In genomic region chr12:93572712-93573551, GRCh38 we compare ENCODE assay signal across 8 cellular contexts. TPM values are rescaled to one million over a fixed set of nuclear protein-coding genes. Genes with fewer than 3 reads are reported as not detected.
DNase-seq lines count a peak whose midpoint lies in the region; ATAC-seq and TF ChIP-seq lines count a peak whose summit lies in the region.

No MANE protein-coding gene starts in this region.

- no peaks in the 10 kb centered on the region for H3K9me2 ChIP-seq in GM23338 (ENCODE audit: insufficient read depth)

- H3K36me3 Mint-ChIP-seq in GM23338 (ENCODE audit: low read depth) = peaks cover 28% of the 10 kb centered on the region
- peaks cover 0 to 33% (median 0%) of the 10 kb centered on the region in 5 donors for H3K36me3 Mint-ChIP-seq in naive thymus-derived CD4-positive, alpha-beta T cell

- peak overlapping the region; percentile 90 for H2AFZ ChIP-seq in GM23338

- H3K4me3 Mint-ChIP-seq in GM23338 = peak overlapping the region; percentile 76
- peak overlapping the region; percentile 90 to 100 (median 96) for H3K4me3 Mint-ChIP-seq in naive thymus-derived CD4-positive, alpha-beta T cell

- peaks cover 14% of the 10 kb centered on the region for H3F3A ChIP-seq in GM23338 (replicated peaks; ENCODE audit: low read depth)

- H3K9me3 ChIP-seq in esophagus (ENCODE audit: control insufficient read depth in 2 of 2, insufficient read depth in 1 of 2, low read depth in 1 of 2, low read length in 1 of 2) (no peaks in the 10 kb centered on the region), uterus (no peaks in the 10 kb centered on the region)
- no peaks in the 10 kb centered on the region for H3K9me3 ChIP-seq in naive thymus-derived CD4-positive, alpha-beta T cell (ENCODE audit: control insufficient read depth in 2 of 3, low read length in 3 of 3)

- intact Hi-C loops in naive thymus-derived CD4-positive, alpha-beta T cell (cut with micrococcal nuclease) = loop anchor here (1.0 to 10.0 kb wide), 8 partner anchors 18 to 1979 kb away; partner anchors contain the start of genes METAP2 (in 1 of the 2), NDUFA12 (in 1 of the 2), NR2C1 (in 1 of the 2) and USP44 (in 1 of the 2)
- intact Hi-C loops in uterus (cut with DNase I; ENCODE audit: low total_unique reads) = loop anchor here (2.0 to 5.0 kb wide), 3 partner anchors 20 to 169 kb away; partner anchors contain the start of gene CRADD

- peak; percentile 79 for DNase-seq in GM23338 (ENCODE audit: low spot score)
- peak; percentile 25 for DNase-seq in activated CD4-positive, alpha-beta T cell treated with anti-CD3 and anti-CD28 coated beads, Interleukin-2, amount 50 U/mL, for 1 hour
- peak in 6 of 9 donors; percentile 18 to 40 (median 28) for DNase-seq in naive thymus-derived CD4-positive, alpha-beta T cell
- peak in 1 of 2 donors; percentile 31 for DNase-seq in uterus
- no peak for DNase-seq in foreskin melanocyte
- DNase-seq in T-helper 9 cell = no peak

- WGBS in esophagus, 2 donors = 2 to 3% methylated on average over 75 of the region's 75 CpGs

- H3K36me3 ChIP-seq in GM23338 (ENCODE audit: insufficient read depth) (no peaks in the 10 kb centered on the region), esophagus (ENCODE audit: control insufficient read depth in 2 of 2, insufficient read depth in 2 of 2, low read length in 1 of 2) (no peaks in the 10 kb centered on the region), uterus (no peaks in the 10 kb centered on the region)
- H3K36me3 ChIP-seq in naive thymus-derived CD4-positive, alpha-beta T cell (ENCODE audit: control insufficient read depth in 2 of 3, insufficient read depth in 3 of 3, low read length in 3 of 3) = peaks cover 0 to 10% (median 0%) of the 10 kb centered on the region in 3 experiments

- H3K27me3 Mint-ChIP-seq in GM23338 (ENCODE audit: insufficient read depth, low read depth, poor library complexity) = peaks cover 29% of the 10 kb centered on the region
- peaks cover 0 to 15% (median 0%) of the 10 kb centered on the region in 5 donors for H3K27me3 Mint-ChIP-seq in naive thymus-derived CD4-positive, alpha-beta T cell

- H3K27me3 ChIP-seq in GM23338 (ENCODE audit: insufficient read depth) (peaks cover 43% of the 10 kb centered on the region), esophagus (ENCODE audit: control insufficient read depth in 1 of 2, insufficient read depth in 2 of 2, low read length in 2 of 2) (no peaks in the 10 kb centered on the region), uterus (no peaks in the 10 kb centered on the region)
- no peaks in the 10 kb centered on the region for H3K27me3 ChIP-seq in naive thymus-derived CD4-positive, alpha-beta T cell (ENCODE audit: control insufficient read depth in 2 of 2, insufficient read depth in 2 of 2, low read length in 2 of 2)

- 0 out of 2 replicates have a peak overlapping the region, but pooled peaks have one; percentile 74 for H3K27ac Mint-ChIP-seq in GM23338
- peak overlapping the region in 7 of 9 donors; percentile 9 to 94 (median 82) for H3K27ac Mint-ChIP-seq in naive thymus-derived CD4-positive, alpha-beta T cell

- H3K27ac ChIP-seq in GM23338 (ENCODE audit: low read depth) = no peak overlapping the region
- H3K27ac ChIP-seq in esophagus (ENCODE audit: low read depth in 2 of 2, low read length in 1 of 2) = peak overlapping the region; percentile 92 to 94
- peak overlapping the region; percentile 78 for H3K27ac ChIP-seq in naive thymus-derived CD4-positive, alpha-beta T cell (ENCODE audit: low read depth, low read length)
- H3K27ac ChIP-seq in uterus = peak overlapping the region; percentile 98 to 100

- no peaks in the 10 kb centered on the region; the same call in 1 of the 3 replicates for H3K9me3 Mint-ChIP-seq in GM23338
- peaks cover 0 to 1% (median 0%) of the 10 kb centered on the region in 11 donors for H3K9me3 Mint-ChIP-seq in naive thymus-derived CD4-positive, alpha-beta T cell

- H3K4me3 ChIP-seq in GM23338 = peak overlapping the region; percentile 97
- H3K4me3 ChIP-seq in esophagus (ENCODE audit: low read depth in 1 of 2, low read length in 2 of 2) = peak overlapping the region; percentile 76 to 81
- peak overlapping the region; percentile 65 for H3K4me3 ChIP-seq in naive thymus-derived CD4-positive, alpha-beta T cell (ENCODE audit: low read length)
- peak overlapping the region; percentile 71 to 95 for H3K4me3 ChIP-seq in uterus

- H3K4me2 ChIP-seq in GM23338 = peak overlapping the region; percentile 99

- H3K4me1 ChIP-seq in GM23338 (ENCODE audit: insufficient read depth) (peaks cover 38% of the 10 kb centered on the region), esophagus (ENCODE audit: control insufficient read depth in 2 of 2, insufficient read depth in 2 of 2, low read length in 1 of 2) (peaks cover 0 to 8% of the 10 kb centered on the region in 2 donors), uterus (no peaks in the 10 kb centered on the region)
- H3K4me1 ChIP-seq in naive thymus-derived CD4-positive, alpha-beta T cell (ENCODE audit: control insufficient read depth in 2 of 2, insufficient read depth in 2 of 2, low read length in 2 of 2) = peaks cover 14 to 16% of the 10 kb centered on the region in 2 donors

- H4K20me1 ChIP-seq in GM23338 (replicated peaks; ENCODE audit: insufficient read depth) = peaks cover 14% of the 10 kb centered on the region

- TF ChIP-seq POLR2A in uterus (IDR thresholded peaks at IDR 0.05) = peak; percentile 2 to 9

- peaks cover 35% of the 10 kb centered on the region for H3K4me1 Mint-ChIP-seq in GM23338
- peaks cover 21 to 53% (median 45%) of the 10 kb centered on the region in 7 donors for H3K4me1 Mint-ChIP-seq in naive thymus-derived CD4-positive, alpha-beta T cell

- H3K79me2 ChIP-seq in GM23338 (replicated peaks; ENCODE audit: insufficient read depth) = peaks cover 38% of the 10 kb centered on the region

- ATAC-seq in GM23338 (peak; percentile 14), HG03139 (IDR thresholded peaks at IDR 0.05; ENCODE audit: unreplicated experiment) (no peak)
- no peak for ATAC-seq in naive thymus-derived CD4-positive, alpha-beta T cell

- CTCF ChIA-PET in naive thymus-derived CD4-positive, alpha-beta T cell (lab: Charles Lee) = interaction anchor here (0.6 to 3.5 kb wide), 4 partner anchors 69 to 529 kb away, joined by 3 to 33 read pairs (median 4); no protein-coding TSS in a partner anchor

- TF ChIP-seq CTCF in GM23338 (conservative IDR thresholded peaks at IDR 0.05; ENCODE audit: low read depth in 2 of 2) (peak in 1 of 2 experiments; percentile 18; a peak in 1 of 4 replicates), uterus (IDR thresholded peaks at IDR 0.05) (no peak)

- POLR2A ChIA-PET in naive thymus-derived CD4-positive, alpha-beta T cell (lab: Charles Lee) = interaction anchor here (0.7 to 1.0 kb wide), 4 partner anchors 9 to 527 kb away, joined by 3 read pairs; no protein-coding TSS in a partner anchor

TF ChIP-seq in GM23338, 12 proteins besides CTCF, POLR2A, EP300 and RAD21:
- TF ChIP-seq POLR2AphosphoS5 (IDR thresholded peaks at IDR 0.05; ENCODE audit: low read depth) (peak; percentile 41; the same call in 1 of the 2 replicates), ZNF114 (CRISPR knock-in tag; IDR thresholded peaks at IDR 0.05) (no peak), EZH2phosphoT487 (IDR thresholded peaks at IDR 0.05; ENCODE audit: unreplicated experiment) (peak; percentile 18), CREB1 (CRISPR knock-in tag; IDR thresholded peaks at IDR 0.05; ENCODE audit: low read depth) (no peak), NANOG (IDR thresholded peaks at IDR 0.05; ENCODE audit: borderline replicate concordance) (no peak), JUNB (IDR thresholded peaks at IDR 0.05; ENCODE audit: unreplicated experiment) (no peak)
- TF ChIP-seq, protein P1, sequence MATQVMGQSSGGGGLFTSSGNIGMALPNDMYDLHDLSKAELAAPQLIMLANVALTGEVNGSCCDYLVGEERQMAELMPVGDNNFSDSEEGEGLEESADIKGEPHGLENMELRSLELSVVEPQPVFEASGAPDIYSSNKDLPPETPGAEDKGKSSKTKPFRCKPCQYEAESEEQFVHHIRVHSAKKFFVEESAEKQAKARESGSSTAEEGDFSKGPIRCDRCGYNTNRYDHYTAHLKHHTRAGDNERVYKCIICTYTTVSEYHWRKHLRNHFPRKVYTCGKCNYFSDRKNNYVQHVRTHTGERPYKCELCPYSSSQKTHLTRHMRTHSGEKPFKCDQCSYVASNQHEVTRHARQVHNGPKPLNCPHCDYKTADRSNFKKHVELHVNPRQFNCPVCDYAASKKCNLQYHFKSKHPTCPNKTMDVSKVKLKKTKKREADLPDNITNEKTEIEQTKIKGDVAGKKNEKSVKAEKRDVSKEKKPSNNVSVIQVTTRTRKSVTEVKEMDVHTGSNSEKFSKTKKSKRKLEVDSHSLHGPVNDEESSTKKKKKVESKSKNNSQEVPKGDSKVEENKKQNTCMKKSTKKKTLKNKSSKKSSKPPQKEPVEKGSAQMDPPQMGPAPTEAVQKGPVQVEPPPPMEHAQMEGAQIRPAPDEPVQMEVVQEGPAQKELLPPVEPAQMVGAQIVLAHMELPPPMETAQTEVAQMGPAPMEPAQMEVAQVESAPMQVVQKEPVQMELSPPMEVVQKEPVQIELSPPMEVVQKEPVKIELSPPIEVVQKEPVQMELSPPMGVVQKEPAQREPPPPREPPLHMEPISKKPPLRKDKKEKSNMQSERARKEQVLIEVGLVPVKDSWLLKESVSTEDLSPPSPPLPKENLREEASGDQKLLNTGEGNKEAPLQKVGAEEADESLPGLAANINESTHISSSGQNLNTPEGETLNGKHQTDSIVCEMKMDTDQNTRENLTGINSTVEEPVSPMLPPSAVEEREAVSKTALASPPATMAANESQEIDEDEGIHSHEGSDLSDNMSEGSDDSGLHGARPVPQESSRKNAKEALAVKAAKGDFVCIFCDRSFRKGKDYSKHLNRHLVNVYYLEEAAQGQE (IDR thresholded peaks at IDR 0.05; ENCODE audit: unreplicated experiment) = no peak

RNA-seq across cellular contexts. Expression of gene SOCS2, which starts 0.5 kb away (rescaled TPM):
- 20.0 and 32.4 TPM in 2 replicates for total RNA-seq in GM23338 (2014; rRNA removed; shearing (Covaris generic))
- polyA plus RNA-seq in GM23338 (2016; fragmentation: Nextera tagmentation; extraction: Ambion mirVana) = 15.5 and 16.1 TPM in 2 replicates
- 1 to 10 TPM; 4.0 to 8.2 TPM for polyA plus RNA-seq in esophagus
- 10 to 100 TPM in 3 of 5 experiments, 1 to 10 TPM in 2; 2.5 to 46.7 (median 34.7) TPM for total RNA-seq in naive thymus-derived CD4-positive, alpha-beta T cell
- polyA plus RNA-seq in naive thymus-derived CD4-positive, alpha-beta T cell = 10 to 100 TPM; 22.6 to 46.0 TPM
- 100 to 1,000 TPM in 2 of 4 donors, 10 to 100 TPM in 2; 55.0 to 345 (median 112) TPM for total RNA-seq in uterus

Comparison
In these comparisons a context has a peak if more than half of its experiments do, and no peak if none do; other contexts are left out.
1. DNase-seq: peak in GM23338 (single experiment), activated CD4-positive, alpha-beta T cell treated with anti-CD3 and anti-CD28 coated beads, Interleukin-2, amount 50 U/mL, for 1 hour (single experiment) and naive thymus-derived CD4-positive, alpha-beta T cell (6 of 9); none in foreskin melanocyte (single experiment) and T-helper 9 cell (single experiment).
2. Peak in every context shown above with its lines, with median percentiles within 50 percentile points of each other: H3K4me3 ChIP-seq.